In the genomic region with DNA sequence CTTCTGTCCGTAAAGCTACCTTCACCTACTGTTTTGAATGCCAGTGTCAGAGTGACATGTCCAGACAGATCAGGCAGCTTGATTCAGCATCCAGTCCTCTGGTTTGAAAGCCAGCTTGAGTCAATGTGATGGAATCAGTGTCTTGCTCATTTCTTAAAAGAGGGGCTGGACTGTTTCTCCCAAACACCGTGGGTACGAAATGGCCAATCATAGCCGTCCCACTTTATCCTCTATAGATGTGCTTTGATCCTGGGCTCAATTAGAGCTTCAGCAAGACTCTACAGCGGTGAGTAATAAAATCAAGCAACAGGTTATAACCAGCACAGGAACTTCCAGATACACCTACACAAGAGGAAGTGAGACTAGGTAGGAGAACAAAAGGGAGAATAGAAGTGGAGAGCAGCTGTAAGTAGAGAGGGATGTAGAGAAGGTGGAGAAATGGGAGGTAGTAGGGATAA, we compare ENCODE assay signal across 14 cellular contexts. TPM values are rescaled to one million over a fixed set of nuclear protein-coding genes. Genes with fewer than 3 reads are reported as not detected.
DNase-seq lines count a peak whose midpoint lies in the region; ATAC-seq, FAIRE-seq and TF ChIP-seq lines count a peak whose summit lies in the region.
"Had no signal": no experiment of that assay in that cellular context is flagged by ENCODE, and none has a peak within 500 bp of the region (broad histone marks: within the 10 kb centered on the region; RNA-seq: fewer than 3 reads in every experiment).

No MANE protein-coding gene starts in this region.

- H3K27me3 ChIP-seq in endothelial cell of umbilical vein (ENCODE audit: control insufficient read depth in 2 of 2, insufficient read depth in 2 of 2, low read length in 2 of 2), result peaks cover 0 to 11% of the 10 kb centered on the region in 2 experiments
- H3K27me3 ChIP-seq: SJSA1 had no signal

- no peaks in the 10 kb centered on the region for H3K9me1 ChIP-seq in endothelial cell of umbilical vein (replicated peaks; ENCODE audit: control insufficient read depth, extremely low read depth, insufficient read depth, low read length)

- no peak overlapping the region for H2AFZ ChIP-seq in endothelial cell of umbilical vein (ENCODE audit: low read depth, low read length)

- dilution Hi-C loops in endothelial cell of umbilical vein (cut with MboI; ENCODE audit: extremely low pct_ligation_motif_present, low sequenced_read_pairs), result no loop called here

- no peak overlapping the region for H3K4me3 ChIP-seq in endothelial cell of umbilical vein (replicated peaks in 1 of 3; ENCODE audit: insufficient read depth in 1 of 3, low read depth in 1 of 3, low read length in 3 of 3)
- H3K4me3 ChIP-seq: SJSA1 had no signal

- CTCF ChIA-PET in endothelial cell of umbilical vein (lab: Charles Lee), result no interaction called here

- no peak for TF ChIP-seq CTCF in endothelial cell of umbilical vein (IDR thresholded peaks at IDR 0.05; ENCODE audit: extremely low read depth in 1 of 2, insufficient read depth in 1 of 2, low read depth in 1 of 2, low read length in 2 of 2)

- no peak overlapping the region for H3K27ac ChIP-seq in endothelial cell of umbilical vein (ENCODE audit: insufficient read depth, low read depth, low read length)
- H3K27ac ChIP-seq: C4-2B, SJSA1 had no signal

- H3K79me2 ChIP-seq in endothelial cell of umbilical vein (ENCODE audit: control insufficient read depth, insufficient read depth, low read length), result no peaks in the 10 kb centered on the region

- no peaks in the 10 kb centered on the region for H3K9me3 ChIP-seq in endothelial cell of umbilical vein (replicated peaks; ENCODE audit: control insufficient read depth, insufficient read depth, low read length)
- H3K9me3 ChIP-seq: SJSA1 had no signal

- H3K9me3 Mint-ChIP-seq in stimulated activated effector memory CD8-positive, alpha-beta T cell treated with anti-CD3 and anti-CD28 coated beads, Interleukin-12 subunit alpha, Interleukin-12 subunit beta, amount 100 ng/mL, for 72 hours, result no peaks in the 10 kb centered on the region
- H3K9me3 Mint-ChIP-seq: activated CD4-positive, alpha-beta memory T cell treated with anti-CD3 and anti-CD28 coated beads, Interleukin-2, amount 10 ng/mL, durations not matched to agents 7 days and 5 days had no signal

- ATAC-seq in GM18517 (IDR thresholded peaks at IDR 0.05; ENCODE audit: unreplicated experiment), result peak; percentile 92
- peak; percentile 91 for ATAC-seq in GM21515 (IDR thresholded peaks at IDR 0.05; ENCODE audit: unreplicated experiment)
- ATAC-seq in HG03066 (IDR thresholded peaks at IDR 0.05; ENCODE audit: low read depth, unreplicated experiment), result peak; percentile 94
- no peak for ATAC-seq in stimulated activated effector memory CD8-positive, alpha-beta T cell treated with anti-CD3 and anti-CD28 coated beads, Interleukin-12 subunit alpha, Interleukin-12 subunit beta, amount 100 ng/mL, for 72 hours

- H3K4me1 Mint-ChIP-seq in stimulated activated effector memory CD8-positive, alpha-beta T cell treated with anti-CD3 and anti-CD28 coated beads, Interleukin-12 subunit alpha, Interleukin-12 subunit beta, amount 100 ng/mL, for 72 hours, result peaks cover 13% of the 10 kb centered on the region

- H3K27ac Mint-ChIP-seq in stimulated activated effector memory CD8-positive, alpha-beta T cell treated with anti-CD3 and anti-CD28 coated beads, Interleukin-12 subunit alpha, Interleukin-12 subunit beta, amount 100 ng/mL, for 72 hours, result no peak overlapping the region
- H3K27ac Mint-ChIP-seq: activated CD4-positive, alpha-beta memory T cell treated with anti-CD3 and anti-CD28 coated beads, Interleukin-2, amount 10 ng/mL, durations not matched to agents 7 days and 5 days had no signal

- POLR2A ChIA-PET in endothelial cell of umbilical vein (lab: Charles Lee), result no interaction called here

- intact Hi-C loops in endothelial cell of umbilical vein (cut with micrococcal nuclease), result no loop called here

- peak; percentile 12 for FAIRE-seq in endothelial cell of umbilical vein (lab: Jason Lieb, UNC)

- no peak overlapping the region for H3K9ac ChIP-seq in endothelial cell of umbilical vein (replicated peaks; ENCODE audit: extremely low read depth, insufficient read depth, low read length)

- H3K4me1 ChIP-seq in endothelial cell of umbilical vein (ENCODE audit: control insufficient read depth, extremely low read depth, insufficient read depth, low read length), result no peaks in the 10 kb centered on the region
- H3K4me1 ChIP-seq: SJSA1 had no signal

- no TSS peak for BruUV-seq in endothelial cell of umbilical vein (replicated peaks; lab: Mats Ljungman, UMichigan)

- no peak for TF ChIP-seq POLR2A in endothelial cell of umbilical vein (IDR thresholded peaks at IDR 0.05; ENCODE audit: low read depth, low read length)

- no peaks in the 10 kb centered on the region for H3K36me3 ChIP-seq in endothelial cell of umbilical vein (ENCODE audit: control insufficient read depth in 2 of 2, extremely low read depth in 1 of 2, insufficient read depth in 2 of 2, low read length in 2 of 2)
- H3K36me3 ChIP-seq: SJSA1 had no signal

- no peak overlapping the region for H3K4me2 ChIP-seq in endothelial cell of umbilical vein (ENCODE audit: insufficient read depth, low read length)

- no peaks in the 10 kb centered on the region for H4K20me1 ChIP-seq in endothelial cell of umbilical vein (replicated peaks; ENCODE audit: control insufficient read depth, extremely low read depth, insufficient read depth, low read length)

- DNase-seq in endothelial cell of umbilical vein (ENCODE audit: low read depth, low spot score) (no peak), NCI-H2171 treated with DMSO at 0.1 percent for 48 hours (lab: John Stamatoyannopoulos, UW) (no peak)
- DNase-seq in stimulated activated effector memory CD8-positive, alpha-beta T cell treated with anti-CD3 and anti-CD28 coated beads, Interleukin-12 subunit alpha, Interleukin-12 subunit beta, amount 100 ng/mL, for 72 hours (ENCODE audit: low spot score in 2 of 2), result no peak
- no peak for DNase-seq in stimulated activated CD4-positive, alpha-beta T cell treated with anti-CD3 and anti-CD28 coated beads, Interleukin-4, amount 100 ng/mL, for 1 hour
- no peak for DNase-seq in activated effector memory CD4-positive, alpha-beta T cell treated with Interleukin-2 at 50 U/mL for 16 hours
- DNase-seq: activated CD4-positive, alpha-beta memory T cell treated with anti-CD3 and anti-CD28 coated beads, Interleukin-2, amount 10 ng/mL, durations not matched to agents 7 days and 5 days; islet precursor cell; stimulated activated CD4-positive, alpha-beta T cell treated with anti-CD3 and anti-CD28 coated beads, Interleukin-2, amount 100 ng/mL, for 24 hours had no signal

- H3K36me3 Mint-ChIP-seq in stimulated activated effector memory CD8-positive, alpha-beta T cell treated with anti-CD3 and anti-CD28 coated beads, Interleukin-12 subunit alpha, Interleukin-12 subunit beta, amount 100 ng/mL, for 72 hours, result no peaks in the 10 kb centered on the region

- no peak overlapping the region for H3K4me3 Mint-ChIP-seq in stimulated activated effector memory CD8-positive, alpha-beta T cell treated with anti-CD3 and anti-CD28 coated beads, Interleukin-12 subunit alpha, Interleukin-12 subunit beta, amount 100 ng/mL, for 72 hours
- H3K4me3 Mint-ChIP-seq: activated CD4-positive, alpha-beta memory T cell treated with anti-CD3 and anti-CD28 coated beads, Interleukin-2, amount 10 ng/mL, durations not matched to agents 7 days and 5 days had no signal

TF ChIP-seq in endothelial cell of umbilical vein, 7 proteins besides CTCF, POLR2A, EP300 and RAD21:
- no peak for TF ChIP-seq MYC (IDR thresholded peaks at IDR 0.05; ENCODE audit: low read depth, low read length)
- no peak for TF ChIP-seq GATA2 (IDR thresholded peaks at IDR 0.05; ENCODE audit: insufficient read depth, insufficient read length, low read depth, low read length)
- TF ChIP-seq, protein P1, sequence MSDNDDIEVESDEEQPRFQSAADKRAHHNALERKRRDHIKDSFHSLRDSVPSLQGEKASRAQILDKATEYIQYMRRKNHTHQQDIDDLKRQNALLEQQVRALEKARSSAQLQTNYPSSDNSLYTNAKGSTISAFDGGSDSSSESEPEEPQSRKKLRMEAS (IDR thresholded peaks at IDR 0.05; ENCODE audit: insufficient read depth, insufficient read length), result no peak
- no peak for TF ChIP-seq POLR2AphosphoS5 (IDR thresholded peaks at IDR 0.05; ENCODE audit: insufficient read depth, low read depth, low read length)
- no peak for TF ChIP-seq FOS (IDR thresholded peaks at IDR 0.05; ENCODE audit: borderline replicate concordance, insufficient read depth, low read length)
- no peak for TF ChIP-seq JUN (IDR thresholded peaks at IDR 0.05; ENCODE audit: borderline replicate concordance, insufficient read depth, insufficient read length, low read depth)

RNA-seq across cellular contexts. Expression of a gene that starts 17.0 kb away (rescaled TPM):
- not detected in 2 replicates for total RNA-seq in endothelial cell of umbilical vein
- not detected in 2 replicates for polyA plus RNA-seq in endothelial cell of umbilical vein
- not detected in 2 replicates for polyA plus RNA-seq in endothelial cell of umbilical vein (2011; cell fraction: cytosol; rRNA removed)
- polyA plus RNA-seq in endothelial cell of umbilical vein (2011; cell fraction: nucleus; rRNA removed), result not detected in 2 replicates
- not detected in 2 replicates for polyA plus RNA-seq in endothelial cell of umbilical vein (2012)
- polyA minus RNA-seq in endothelial cell of umbilical vein, result not detected in 2 replicates
- not detected for polyA minus RNA-seq in endothelial cell of umbilical vein (2011; cell fraction: cytosol; rRNA and poly(A)+ RNA removed)
- not detected in 2 replicates for polyA minus RNA-seq in endothelial cell of umbilical vein (2011; cell fraction: nucleus; rRNA and poly(A)+ RNA removed)
- total RNA-seq: activated CD4-positive, alpha-beta memory T cell treated with anti-CD3 and anti-CD28 coated beads, Interleukin-2, amount 10 ng/mL, durations not matched to agents 7 days and 5 days; SJSA1; temporal lobe had no signal

RNA-seq across cellular contexts. Expression of a gene that starts 51.5 kb away (rescaled TPM):
- total RNA-seq in endothelial cell of umbilical vein, result not detected in 2 replicates
- polyA plus RNA-seq in endothelial cell of umbilical vein, result not detected in 2 replicates
- not detected in 2 replicates for polyA plus RNA-seq in endothelial cell of umbilical vein (2011; cell fraction: cytosol; rRNA removed)
- polyA plus RNA-seq in endothelial cell of umbilical vein (2011; cell fraction: nucleus; rRNA removed), result not detected in 2 replicates
- not detected in 2 replicates for polyA plus RNA-seq in endothelial cell of umbilical vein (2012)
- polyA minus RNA-seq in endothelial cell of umbilical vein, result not detected in 2 replicates
- not detected for polyA minus RNA-seq in endothelial cell of umbilical vein (2011; cell fraction: cytosol; rRNA and poly(A)+ RNA removed)
- not detected in 2 replicates for polyA minus RNA-seq in endothelial cell of umbilical vein (2011; cell fraction: nucleus; rRNA and poly(A)+ RNA removed)
- total RNA-seq: activated CD4-positive, alpha-beta memory T cell treated with anti-CD3 and anti-CD28 coated beads, Interleukin-2, amount 10 ng/mL, durations not matched to agents 7 days and 5 days; SJSA1; temporal lobe had no signal

RNA-seq across cellular contexts. Expression of a gene that starts 55.5 kb away (rescaled TPM):
- total RNA-seq in endothelial cell of umbilical vein, result not detected in 2 replicates
- polyA plus RNA-seq in endothelial cell of umbilical vein, result not detected in 2 replicates
- not detected in 2 replicates for polyA plus RNA-seq in endothelial cell of umbilical vein (2011; cell fraction: cytosol; rRNA removed)
- not detected in 2 replicates for polyA plus RNA-seq in endothelial cell of umbilical vein (2011; cell fraction: nucleus; rRNA removed)
- polyA plus RNA-seq in endothelial cell of umbilical vein (2012), result not detected in 2 replicates
- polyA minus RNA-seq in endothelial cell of umbilical vein, result not detected in 2 replicates
- not detected for polyA minus RNA-seq in endothelial cell of umbilical vein (2011; cell fraction: cytosol; rRNA and poly(A)+ RNA removed)
- not detected in 2 replicates for polyA minus RNA-seq in endothelial cell of umbilical vein (2011; cell fraction: nucleus; rRNA and poly(A)+ RNA removed)
- total RNA-seq: activated CD4-positive, alpha-beta memory T cell treated with anti-CD3 and anti-CD28 coated beads, Interleukin-2, amount 10 ng/mL, durations not matched to agents 7 days and 5 days; SJSA1; temporal lobe had no signal
